In genomic region chr1:183757061-183757460, GRCh38 we compare ENCODE assay signal across 2 cellular contexts.
TF ChIP-seq lines count a peak whose summit lies in the region.

No MANE protein-coding gene starts in this region.

TF ChIP-seq in IMR-90, 13 proteins besides CTCF, POLR2A, EP300 and RAD21:
- TF ChIP-seq USF2 (IDR thresholded peaks at IDR 0.05; ENCODE audit: low read depth, low read length) = peak; percentile 10; the same call in 1 of the 2 replicates
- TF ChIP-seq MAZ (IDR thresholded peaks at IDR 0.05; ENCODE audit: borderline replicate concordance, low read depth, low read length) = no peak

TF ChIP-seq in HepG2, 621 proteins besides CTCF, POLR2A, EP300 and RAD21:
- TF ChIP-seq NCOR1 (IDR thresholded peaks at IDR 0.05; ENCODE audit: borderline replicate concordance, low read length) (no peak), ZNF569 (CRISPR knock-in tag; IDR thresholded peaks at IDR 0.05; ENCODE audit: borderline replicate concordance) (no peak), ZNF678 (CRISPR knock-in tag; IDR thresholded peaks at IDR 0.05) (no peak), ZBTB40 (IDR thresholded peaks at IDR 0.05) (no peak), ZBTB40 (CRISPR knock-in tag; IDR thresholded peaks at IDR 0.05) (no peak), ZNF768 (CRISPR knock-in tag; IDR thresholded peaks at IDR 0.05) (no peak), SUZ12 (IDR thresholded peaks at IDR 0.05; ENCODE audit: low read depth, low read length) (no peak), RBFOX2 (IDR thresholded peaks at IDR 0.05; ENCODE audit: low read depth, low read length) (no peak), ZNF672 (CRISPR knock-in tag; IDR thresholded peaks at IDR 0.05) (no peak), ZNF24 (IDR thresholded peaks at IDR 0.05) (no peak), ZHX2 (IDR thresholded peaks at IDR 0.05; ENCODE audit: low read depth) (no peak), ZHX2 (CRISPR knock-in tag; IDR thresholded peaks at IDR 0.05; ENCODE audit: borderline replicate concordance) (no peak), ZFP36 (IDR thresholded peaks at IDR 0.05; ENCODE audit: borderline replicate concordance, low read depth, low read length, partially characterized antibody) (no peak)
TF ChIP-seq in HepG2: peak in this region for 0.
